In genomic region chrX:97045470-97045869, GRCh38 we compare ENCODE assay signal across 30 cellular contexts.
"Had no signal": no experiment of that assay in that cellular context is flagged by ENCODE, and none has a peak within 500 bp of the region (broad histone marks: within the 10 kb centered on the region; RNA-seq: fewer than 3 reads in every experiment).

No MANE protein-coding gene starts in this region.

- H3K36me3 ChIP-seq: colonic mucosa, gastroesophageal sphincter, heart left ventricle, neutrophil, pancreas, right lobe of liver, stomach, tibial artery, upper lobe of left lung, uterus had no signal

- H3K27ac ChIP-seq: colonic mucosa, epithelial cell of prostate, foreskin keratinocyte, gastroesophageal sphincter, heart left ventricle, hepatocyte, neutrophil, pancreas, right lobe of liver, stomach, testis, tibial artery, upper lobe of left lung, uterus had no signal

- ATAC-seq: esophagus mucosa; foreskin keratinocyte; gastroesophageal sphincter; heart left ventricle; left lobe of liver; natural killer cell treated with Interleukin-12 subunit alpha and Interleukin-12 subunit beta and Interleukin-15 and Interleukin-18, amount 100 ng/mL, for 72 hours; pancreas; right lobe of liver; stimulated activated memory B cell treated with anti-CD40 and anti-IgM and Interleukin-4, amounts not matched to agents 10 μg/mL and 1 μg/mL and 100 μg/mL, for 72 hours had no signal

- DNase-seq: colonic mucosa; effector CD8-positive, alpha-beta T cell; endodermal cell; foreskin keratinocyte; heart left ventricle; kidney; naive B cell; pancreas; right lobe of liver; stimulated activated CD4-positive, alpha-beta T cell treated with anti-CD3 and anti-CD28 coated beads, Interleukin-12 subunit alpha, Interleukin-12 subunit beta, amount 100 ng/mL, for 4 hours; stimulated activated CD4-positive, alpha-beta T cell treated with anti-CD3 and anti-CD28 coated beads, Interleukin-1b, Interleukin-23, amount 100 ng/mL, for 48 hours; stimulated activated CD4-positive, alpha-beta T cell treated with anti-CD3 and anti-CD28 coated beads, Interleukin-4, amount 100 ng/mL, for 1 hour; stomach; testis; tibial artery; upper lobe of left lung; uterus had no signal

- H3K9me3 Mint-ChIP-seq: dendritic cell treated with granulocyte-macrophage colony-stimulating factor and Interleukin-4, amounts not matched to agents 40 ng/mL and 50 ng/mL, for 4 days; endodermal cell; memory B cell; naive B cell; natural killer cell treated with Interleukin-12 subunit alpha and Interleukin-12 subunit beta and Interleukin-15 and Interleukin-18, amount 100 ng/mL, for 72 hours; neural crest cell; stimulated activated memory B cell treated with anti-CD40 and anti-IgM and Interleukin-4, amounts not matched to agents 10 μg/mL and 1 μg/mL and 100 μg/mL, for 72 hours had no signal

- H3K27me3 ChIP-seq: colonic mucosa, foreskin keratinocyte, gastroesophageal sphincter, heart left ventricle, hepatocyte, neutrophil, pancreas, right lobe of liver, stomach, testis, tibial artery, upper lobe of left lung had no signal

- H3K4me3 ChIP-seq: colonic mucosa, gastroesophageal sphincter, heart left ventricle, hepatocyte, lung, pancreas, right lobe of liver, smooth muscle cell, stomach, testis, tibial artery, upper lobe of left lung, uterus had no signal

- H3K27me3 Mint-ChIP-seq: dendritic cell treated with granulocyte-macrophage colony-stimulating factor and Interleukin-4, amounts not matched to agents 40 ng/mL and 50 ng/mL, for 4 days; memory B cell; naive B cell; natural killer cell treated with Interleukin-12 subunit alpha and Interleukin-12 subunit beta and Interleukin-15 and Interleukin-18, amount 100 ng/mL, for 72 hours; stimulated activated memory B cell treated with anti-CD40 and anti-IgM and Interleukin-4, amounts not matched to agents 10 μg/mL and 1 μg/mL and 100 μg/mL, for 72 hours had no signal

- H3K27ac Mint-ChIP-seq: dendritic cell treated with granulocyte-macrophage colony-stimulating factor and Interleukin-4, amounts not matched to agents 40 ng/mL and 50 ng/mL, for 4 days; endodermal cell; memory B cell; naive B cell; natural killer cell treated with Interleukin-12 subunit alpha and Interleukin-12 subunit beta and Interleukin-15 and Interleukin-18, amount 100 ng/mL, for 72 hours; stimulated activated memory B cell treated with anti-CD40 and anti-IgM and Interleukin-4, amounts not matched to agents 10 μg/mL and 1 μg/mL and 100 μg/mL, for 72 hours had no signal

- H3K4me1 Mint-ChIP-seq: memory B cell; naive B cell; neural crest cell; stimulated activated memory B cell treated with anti-CD40 and anti-IgM and Interleukin-4, amounts not matched to agents 10 μg/mL and 1 μg/mL and 100 μg/mL, for 72 hours had no signal

- H3K4me1 ChIP-seq: colonic mucosa, foreskin keratinocyte, heart left ventricle, pancreas, right lobe of liver, stomach, testis, tibial artery, upper lobe of left lung, uterus had no signal

- H3K4me3 Mint-ChIP-seq: dendritic cell treated with granulocyte-macrophage colony-stimulating factor and Interleukin-4, amounts not matched to agents 40 ng/mL and 50 ng/mL, for 4 days; endodermal cell; memory B cell; naive B cell; natural killer cell treated with Interleukin-12 subunit alpha and Interleukin-12 subunit beta and Interleukin-15 and Interleukin-18, amount 100 ng/mL, for 72 hours; neural crest cell; stimulated activated memory B cell treated with anti-CD40 and anti-IgM and Interleukin-4, amounts not matched to agents 10 μg/mL and 1 μg/mL and 100 μg/mL, for 72 hours had no signal

- H3K9me3 ChIP-seq: colonic mucosa, gastroesophageal sphincter, heart left ventricle, neutrophil, pancreas, right lobe of liver, stomach, testis, tibial artery, upper lobe of left lung, uterus had no signal

- H3K36me3 Mint-ChIP-seq: memory B cell; naive B cell; natural killer cell treated with Interleukin-12 subunit alpha and Interleukin-12 subunit beta and Interleukin-15 and Interleukin-18, amount 100 ng/mL, for 72 hours; stimulated activated memory B cell treated with anti-CD40 and anti-IgM and Interleukin-4, amounts not matched to agents 10 μg/mL and 1 μg/mL and 100 μg/mL, for 72 hours had no signal
